Comparison of ENCODE assay signal across 17 cellular contexts in genomic region chr9:76586555-76587314, GRCh38.
DNase-seq lines count a peak whose midpoint lies in the region; ATAC-seq, FAIRE-seq and TF ChIP-seq lines count a peak whose summit lies in the region.
"Had no signal": no experiment of that assay in that cellular context is flagged by ENCODE, and none has a peak within 500 bp of the region (broad histone marks: within the 10 kb centered on the region; RNA-seq: fewer than 3 reads in every experiment).

No MANE protein-coding gene starts in this region.

- H3K4me3 ChIP-seq in pancreas = no peak overlapping the region
- H3K4me3 ChIP-seq: ascending aorta had no signal

- intact Hi-C loops in pancreas (cut with DNase I) = no loop called here
- intact Hi-C loops in activated CD4-positive, alpha-beta memory T cell treated with anti-CD3 and anti-CD28 coated beads for 36 hours (cut with micrococcal nuclease) = no loop called here

- H3K27ac Mint-ChIP-seq in central memory CD8-positive, alpha-beta T cell (ENCODE audit: low read depth) = peak overlapping the region; percentile 9
- H3K27ac Mint-ChIP-seq in activated CD4-positive, alpha-beta memory T cell treated with anti-CD3 and anti-CD28 coated beads for 36 hours = no peak overlapping the region
- H3K27ac Mint-ChIP-seq: activated CD8-positive, alpha-beta memory T cell treated with anti-CD3 and anti-CD28 coated beads, Interleukin-2, amount 10 ng/mL, durations not matched to agents 7 days and 5 days; B cell had no signal

- no peaks in the 10 kb centered on the region for H3K27me3 Mint-ChIP-seq in central memory CD8-positive, alpha-beta T cell
- peaks cover 3% of the 10 kb centered on the region for H3K27me3 Mint-ChIP-seq in activated CD4-positive, alpha-beta memory T cell treated with anti-CD3 and anti-CD28 coated beads for 36 hours
- H3K27me3 Mint-ChIP-seq: activated CD8-positive, alpha-beta memory T cell treated with anti-CD3 and anti-CD28 coated beads, Interleukin-2, amount 10 ng/mL, durations not matched to agents 7 days and 5 days; natural killer cell treated with Interleukin-12 subunit alpha and Interleukin-12 subunit beta and Interleukin-15 and Interleukin-18, amount 100 ng/mL, for 72 hours had no signal

- no peak for TF ChIP-seq CTCF in pancreas (IDR thresholded peaks at IDR 0.05)

- H3K4me1 Mint-ChIP-seq in central memory CD8-positive, alpha-beta T cell = peaks cover 6% of the 10 kb centered on the region
- no peaks in the 10 kb centered on the region for H3K4me1 Mint-ChIP-seq in activated CD4-positive, alpha-beta memory T cell treated with anti-CD3 and anti-CD28 coated beads for 36 hours (ENCODE audit: low read depth)
- H3K4me1 Mint-ChIP-seq: B cell had no signal

- in situ Hi-C loops in G401 (cut with HindIII; ENCODE audit: low sequenced_read_pairs) = no loop called here

- CTCF ChIA-PET in activated CD4-positive, alpha-beta memory T cell treated with anti-CD3 and anti-CD28 coated beads for 36 hours (lab: Charles Lee) = interaction anchor here (0.6 kb wide), 1 partner anchor 137 kb away, joined by 4 read pairs; no protein-coding TSS in a partner anchor

- WGBS in pancreas, 2 donors = 27 to 32% methylated on average over 5 of the region's 5 CpGs

- H3K36me3 ChIP-seq in pancreas = no peaks in the 10 kb centered on the region
- H3K36me3 ChIP-seq: ascending aorta had no signal

- H3K27ac ChIP-seq in pancreas = peak overlapping the region; percentile 18 to 83 (median 46)
- H3K27ac ChIP-seq: ascending aorta had no signal

- POLR2A ChIA-PET in activated CD4-positive, alpha-beta memory T cell treated with anti-CD3 and anti-CD28 coated beads for 36 hours (lab: Charles Lee) = no interaction called here

- H3K4me1 ChIP-seq in pancreas = peaks cover 20 to 48% (median 25%) of the 10 kb centered on the region in 3 donors
- H3K4me1 ChIP-seq: ascending aorta had no signal

- DNase-seq in G401 (ENCODE audit: low spot score) = peak; percentile 60
- peak; percentile 71 for DNase-seq in NCI-H2029 (lab: John Stamatoyannopoulos, UW)
- no peak for DNase-seq in central memory CD8-positive, alpha-beta T cell (ENCODE audit: low spot score in 2 of 2)
- peak in 2 of 6 donors; percentile 38 for DNase-seq in pancreas
- DNase-seq in NCI-H2171 treated with DMSO at 0.1 percent for 48 hours (lab: John Stamatoyannopoulos, UW) = no peak
- no peak for DNase-seq in activated CD4-positive, alpha-beta memory T cell treated with anti-CD3 and anti-CD28 coated beads for 36 hours
- DNase-seq: activated CD4-positive, CD25-positive, alpha-beta regulatory T cell; activated CD8-positive, alpha-beta memory T cell treated with anti-CD3 and anti-CD28 coated beads, Interleukin-2, amount 10 ng/mL, durations not matched to agents 7 days and 5 days; activated naive CD4-positive, alpha-beta T cell; cortex of kidney; immature natural killer cell; Right ventricle myocardium superior had no signal

- H3K9me3 Mint-ChIP-seq in central memory CD8-positive, alpha-beta T cell = no peaks in the 10 kb centered on the region
- no peaks in the 10 kb centered on the region for H3K9me3 Mint-ChIP-seq in activated CD4-positive, alpha-beta memory T cell treated with anti-CD3 and anti-CD28 coated beads for 36 hours
- H3K9me3 Mint-ChIP-seq: immature natural killer cell; natural killer cell treated with Interleukin-12 subunit alpha and Interleukin-12 subunit beta and Interleukin-15 and Interleukin-18, amount 100 ng/mL, for 72 hours had no signal

- no peak overlapping the region for H3K4me3 Mint-ChIP-seq in central memory CD8-positive, alpha-beta T cell
- H3K4me3 Mint-ChIP-seq in activated CD4-positive, alpha-beta memory T cell treated with anti-CD3 and anti-CD28 coated beads for 36 hours = no peak overlapping the region
- H3K4me3 Mint-ChIP-seq: activated CD8-positive, alpha-beta memory T cell treated with anti-CD3 and anti-CD28 coated beads, Interleukin-2, amount 10 ng/mL, durations not matched to agents 7 days and 5 days; B cell; natural killer cell treated with Interleukin-12 subunit alpha and Interleukin-12 subunit beta and Interleukin-15 and Interleukin-18, amount 100 ng/mL, for 72 hours had no signal

- H3K9me3 ChIP-seq in pancreas = no peaks in the 10 kb centered on the region
- H3K9me3 ChIP-seq: ascending aorta had no signal

- H3K27me3 ChIP-seq in pancreas = no peaks in the 10 kb centered on the region
- H3K27me3 ChIP-seq: ascending aorta had no signal

- no peaks in the 10 kb centered on the region for H3K36me3 Mint-ChIP-seq in central memory CD8-positive, alpha-beta T cell (ENCODE audit: insufficient read depth)
- H3K36me3 Mint-ChIP-seq in activated CD4-positive, alpha-beta memory T cell treated with anti-CD3 and anti-CD28 coated beads for 36 hours = no peaks in the 10 kb centered on the region
- H3K36me3 Mint-ChIP-seq: natural killer cell treated with Interleukin-12 subunit alpha and Interleukin-12 subunit beta and Interleukin-15 and Interleukin-18, amount 100 ng/mL, for 72 hours had no signal

- no peak for ATAC-seq in central memory CD8-positive, alpha-beta T cell (replicated peaks; ENCODE audit: extremely low read depth, poor library complexity, severe bottlenecking)
- ATAC-seq in pancreas = peak; percentile 59 to 72 (median 66)
- ATAC-seq in GM21381 (IDR thresholded peaks at IDR 0.05; ENCODE audit: unreplicated experiment) = no peak
- ATAC-seq: activated CD8-positive, alpha-beta memory T cell treated with anti-CD3 and anti-CD28 coated beads, Interleukin-2, amount 10 ng/mL, durations not matched to agents 7 days and 5 days; HepG2; natural killer cell treated with Interleukin-12 subunit alpha and Interleukin-12 subunit beta and Interleukin-15 and Interleukin-18, amount 100 ng/mL, for 72 hours had no signal

- no peak for FAIRE-seq in pancreas (lab: Jason Lieb, UNC)
- FAIRE-seq: HepG2 had no signal

Comparison
In these comparisons a context has a peak if more than half of its experiments do, and no peak if none do; other contexts are left out.
1. DNase-seq: peak in G401 (single experiment) and NCI-H2029 (single experiment); none in central memory CD8-positive, alpha-beta T cell (0 of 2), NCI-H2171 treated with DMSO at 0.1 percent for 48 hours (single experiment) and activated CD4-positive, alpha-beta memory T cell treated with anti-CD3 and anti-CD28 coated beads for 36 hours (single experiment).
2. ATAC-seq: peak in pancreas (4 of 4); none in central memory CD8-positive, alpha-beta T cell (single experiment) and GM21381 (single experiment).